ENCODE assay signal across 8 cellular contexts in the genomic region with DNA sequence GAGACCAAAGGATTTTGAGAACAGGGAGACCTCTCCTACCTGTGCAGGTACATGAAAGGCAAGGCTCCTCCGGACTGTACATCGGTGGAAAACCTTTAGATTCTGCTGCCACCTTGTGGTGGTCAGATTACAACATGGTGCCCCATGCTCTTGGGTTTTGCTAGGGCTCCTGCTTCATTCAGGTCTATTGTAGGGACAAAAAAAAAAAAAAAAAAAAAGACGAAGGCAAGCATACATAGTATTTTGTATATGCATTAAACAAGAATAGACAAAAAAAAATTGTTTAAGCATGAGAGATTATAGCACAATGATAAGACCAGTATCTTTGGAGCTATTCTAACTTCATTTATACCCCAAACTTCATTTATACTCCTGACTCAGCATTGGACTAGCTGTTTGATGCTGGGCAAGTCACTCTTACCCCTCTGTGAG. TPM values are rescaled to one million over a fixed set of nuclear protein-coding genes. Genes with fewer than 3 reads are reported as not detected.
DNase-seq lines count a peak whose midpoint lies in the region; ATAC-seq, FAIRE-seq and TF ChIP-seq lines count a peak whose summit lies in the region.

No MANE protein-coding gene starts in this region.

- 0 to 1% methylated on average over 3 of the region's 3 CpGs for WGBS in pancreas, 2 donors

- POLR2A ChIA-PET in Panc1 (lab: Charles Lee): interaction anchor here (0.7 kb wide), 1 partner anchor 37 kb away, joined by 28 read pairs; no protein-coding TSS in a partner anchor

- BruUV-seq in Panc1 (replicated peaks; lab: Mats Ljungman, UMichigan): no TSS peak

- ATAC-seq in Panc1 (peak; percentile 81), pancreas (peak; percentile 81 to 88 (median 87))
- ATAC-seq in activated T-cell treated with anti-CD3 and anti-CD28 coated beads, Interleukin-2, amount 50 U/mL, for 72 hours (replicated peaks in 1 of 2): peak; percentile 60

- TF ChIP-seq CTCF in C4-2B (conservative IDR thresholded peaks at IDR 0.05) (peak; percentile 67), Panc1 (IDR thresholded peaks at IDR 0.05) (peak; percentile 81), pancreas (IDR thresholded peaks at IDR 0.05) (peak; percentile 21 to 49 (median 44))

- H3K4me1 ChIP-seq in Panc1 (ENCODE audit: control insufficient read depth, insufficient read depth, low read length): 0 out of 2 replicates have a peak, but pooled peaks cover 4% of the 10 kb centered on the region
- no peaks in the 10 kb centered on the region for H3K4me1 ChIP-seq in pancreas

- no peaks in the 10 kb centered on the region for H3K9me3 Mint-ChIP-seq in activated T-cell treated with anti-CD3 and anti-CD28 coated beads, Interleukin-2, amount 50 U/mL, for 72 hours

- in situ Hi-C loops in Panc1 (cut with HindIII; ENCODE audit: low pct_unique_long_range_greater_than_20kb, low sequenced_read_pairs): no loop called here

- FAIRE-seq in GM19239 (lab: Jason Lieb, UNC) (peak; percentile 85), HTR-8/SVneo (lab: Jason Lieb, UNC) (peak; percentile 70), pancreas (lab: Jason Lieb, UNC) (no peak), urothelium cell line (lab: Jason Lieb, UNC) (peak; percentile 59)

- no peak overlapping the region for H3K4me3 ChIP-seq in Panc1 (ENCODE audit: low read depth in 2 of 2, low read length in 2 of 2)
- H3K4me3 ChIP-seq in pancreas: no peak overlapping the region

- no peaks in the 10 kb centered on the region for H3K36me3 Mint-ChIP-seq in activated T-cell treated with anti-CD3 and anti-CD28 coated beads, Interleukin-2, amount 50 U/mL, for 72 hours (ENCODE audit: insufficient read depth in 2 of 2)

- DNase-seq in GM19239 (ENCODE audit: insufficient read length, low spot score): no peak
- DNase-seq in HTR-8/SVneo (ENCODE audit: insufficient read length, low spot score): peak; percentile 64
- DNase-seq in Panc1 (ENCODE audit: low read depth, low spot score): peak; percentile 61
- peak; percentile 59 to 62 for DNase-seq in activated T-cell treated with anti-CD3 and anti-CD28 coated beads, Interleukin-2, amount 50 U/mL, for 72 hours
- peak; percentile 27 for DNase-seq in fibroblast of the conjunctiva (ENCODE audit: low read depth)
- peak in 5 of 6 donors; percentile 56 to 83 (median 60) for DNase-seq in pancreas
- peak; percentile 76 for DNase-seq in urothelium cell line (ENCODE audit: low spot score)

- intact Hi-C loops in Panc1 (cut with micrococcal nuclease; ENCODE audit: unreplicated experiment) (loop anchor here (1.0 to 10.0 kb wide), 2 partner anchors 89 to 255 kb away; no protein-coding TSS in a partner anchor), pancreas (cut with DNase I) (loop anchor here in 2 of 3 donors (5.0 to 10.0 kb wide), 2 partner anchors 75 to 88 kb away; no protein-coding TSS in a partner anchor)

- H3K4me1 Mint-ChIP-seq in activated T-cell treated with anti-CD3 and anti-CD28 coated beads, Interleukin-2, amount 50 U/mL, for 72 hours (ENCODE audit: low read depth): peaks cover 10% of the 10 kb centered on the region

- H3K9me3 ChIP-seq in Panc1 (ENCODE audit: control insufficient read depth, insufficient read depth, low read depth, low read length) (no peaks in the 10 kb centered on the region), pancreas (no peaks in the 10 kb centered on the region)

- no peaks in the 10 kb centered on the region for H3K36me3 ChIP-seq in Panc1 (ENCODE audit: control insufficient read depth, insufficient read depth, low read length)
- no peaks in the 10 kb centered on the region for H3K36me3 ChIP-seq in pancreas

- H3K27me3 ChIP-seq in Panc1 (ENCODE audit: control insufficient read depth, insufficient read depth, low read length) (peaks cover 12% of the 10 kb centered on the region; the same call in 1 of the 2 replicates), pancreas (no peaks in the 10 kb centered on the region)

- CTCF ChIA-PET in Panc1 (lab: Charles Lee): interaction anchor here (0.6 to 1.4 kb wide), 6 partner anchors 43 to 575 kb away, joined by 3 to 19 read pairs (median 8); no protein-coding TSS in a partner anchor

- H3K27ac ChIP-seq in C4-2B (no peak overlapping the region), Panc1 (ENCODE audit: low read length) (no peak overlapping the region), pancreas (no peak overlapping the region)

- no peak overlapping the region for H3K27ac Mint-ChIP-seq in activated T-cell treated with anti-CD3 and anti-CD28 coated beads, Interleukin-2, amount 50 U/mL, for 72 hours

- H3K27me3 Mint-ChIP-seq in activated T-cell treated with anti-CD3 and anti-CD28 coated beads, Interleukin-2, amount 50 U/mL, for 72 hours (ENCODE audit: low read depth): peaks cover 68% of the 10 kb centered on the region

- H3K4me3 Mint-ChIP-seq in activated T-cell treated with anti-CD3 and anti-CD28 coated beads, Interleukin-2, amount 50 U/mL, for 72 hours: no peak overlapping the region

RNA-seq across cellular contexts. Expression of gene SPR, which starts 27.4 kb away (rescaled TPM):
- total RNA-seq in Panc1 (2021; ENCODE audit: unreplicated experiment) (75.4 TPM), pancreas (10 to 100 TPM; 33.7 to 47.8 (median 38.7) TPM)
- 96.2 TPM for polyA plus RNA-seq in Panc1 (2012; ENCODE audit: insufficient read length)
- 1 to 10 TPM in 1 of 2 donors, under 1 TPM in 1; 0.65 to 1.9 TPM for total RNA-seq in activated T-cell treated with anti-CD3 and anti-CD28 coated beads, Interleukin-2, amount 50 U/mL, for 72 hours
- polyA plus RNA-seq in pancreas: 10 to 100 TPM; 31.3 to 38.8 TPM

RNA-seq across cellular contexts. Expression of gene EXOC6B, which starts 34.0 kb away (rescaled TPM):
- total RNA-seq in Panc1 (2021; ENCODE audit: unreplicated experiment): 23.2 TPM
- 12.4 TPM for polyA plus RNA-seq in Panc1 (2012; ENCODE audit: insufficient read length)
- 10 to 100 TPM; 10.4 to 11.6 TPM for total RNA-seq in activated T-cell treated with anti-CD3 and anti-CD28 coated beads, Interleukin-2, amount 50 U/mL, for 72 hours
- 10 to 100 TPM in 5 of 6 donors, 1 to 10 TPM in 1; 9.6 to 19.2 (median 12.4) TPM for total RNA-seq in pancreas
- polyA plus RNA-seq in pancreas: 1 to 10 TPM; 2.4 to 4.0 TPM

RNA-seq across cellular contexts. Expression of gene EMX1, which starts 57.5 kb away (rescaled TPM):
- total RNA-seq in Panc1 (2021; ENCODE audit: unreplicated experiment) (0.36 TPM), pancreas (under 1 TPM in 5 of 6 donors, not detected in 1; 0.13 to 0.37 (median 0.28) TPM)
- polyA plus RNA-seq in Panc1 (2012; ENCODE audit: insufficient read length): 0.52 TPM
- total RNA-seq in activated T-cell treated with anti-CD3 and anti-CD28 coated beads, Interleukin-2, amount 50 U/mL, for 72 hours: under 1 TPM; 0.44 to 0.50 TPM
- under 1 TPM; 0.14 to 0.34 TPM for polyA plus RNA-seq in pancreas

Comparison
In these comparisons a context has a peak if more than half of its experiments do, and no peak if none do; other contexts are left out.
1. RNA of gene SPR, which starts 27.4 kb away (total RNA-seq): 75.4 TPM in Panc1 (single experiment) and 33.7 to 47.8 TPM in pancreas; 0.65 to 1.9 TPM in activated T-cell treated with anti-CD3 and anti-CD28 coated beads, Interleukin-2, amount 50 U/mL, for 72 hours; every median in the first group is over 10 times any median in the second.
2. Peak in every context shown above with its lines, with median percentiles within 50 percentile points of each other: CTCF ChIP-seq and ATAC-seq.